In genomic region chr11:1758611-1759150, GRCh38 we compare ENCODE assay signal across 11 cellular contexts. TPM values are rescaled to one million over a fixed set of nuclear protein-coding genes. Genes with fewer than 3 reads are reported as not detected.
DNase-seq lines count a peak whose midpoint lies in the region; ATAC-seq, FAIRE-seq and TF ChIP-seq lines count a peak whose summit lies in the region.
"Had no signal": no experiment of that assay in that cellular context is flagged by ENCODE, and none has a peak within 500 bp of the region (broad histone marks: within the 10 kb centered on the region; RNA-seq: fewer than 3 reads in every experiment).

No MANE protein-coding gene starts in this region.

- H3K4me3 ChIP-seq in HEK293 (ENCODE audit: low read depth, low read length) = no peak overlapping the region
- no peak overlapping the region for H3K4me3 ChIP-seq in right cardiac atrium (ENCODE audit: low read length)
- H3K4me3 ChIP-seq in spleen = peak overlapping the region in 5 of 8 donors; percentile 23 to 99 (median 28)
- H3K4me3 ChIP-seq: GM23248, pancreas had no signal

- H3K27me3 ChIP-seq in right cardiac atrium (ENCODE audit: control insufficient read depth, insufficient read depth) = no peaks in the 10 kb centered on the region
- H3K27me3 ChIP-seq in spleen (replicated peaks in 1 of 7) = no peaks in the 10 kb centered on the region
- H3K27me3 ChIP-seq: pancreas had no signal

- H3K36me3 ChIP-seq in HEK293 (ENCODE audit: control insufficient read depth in 2 of 2, insufficient read depth in 1 of 2, low read length in 2 of 2) (peaks cover 0 to 80% of the 10 kb centered on the region in 2 experiments; a peak in 1 of 3 replicates), spleen (peaks cover 0 to 85% (median 42%) of the 10 kb centered on the region in 6 donors)

- CTCF ChIA-PET in HEK293 (lab: Yijun Ruan, JAX) = no interaction called here
- CTCF ChIA-PET in activated CD8-positive, alpha-beta T cell treated with anti-CD3 and anti-CD28 coated beads, Interleukin-2, amount 10 ng/mL, durations not matched to agents 7 days and 5 days (lab: Charles Lee) = interaction anchor here (1.1 to 3.6 kb wide), 6 partner anchors 51 to 132 kb away, joined by 3 to 30 read pairs (median 4); no protein-coding TSS in a partner anchor

- H3K27me3 Mint-ChIP-seq in activated CD8-positive, alpha-beta T cell treated with anti-CD3 and anti-CD28 coated beads, Interleukin-2, amount 10 ng/mL, durations not matched to agents 7 days and 5 days (ENCODE audit: low read depth) = no peaks in the 10 kb centered on the region

- no peak for FAIRE-seq in GM12891 (lab: Jason Lieb, UNC)
- FAIRE-seq: D721Med, pancreas had no signal

- no peaks in the 10 kb centered on the region; the same call in 1 of the 2 replicates for H3K4me1 ChIP-seq in HEK293 (ENCODE audit: control insufficient read depth, insufficient read depth, low read length)
- H3K4me1 ChIP-seq in right cardiac atrium (ENCODE audit: control insufficient read depth, insufficient read depth, low read length) = peaks cover 20% of the 10 kb centered on the region
- peaks cover 76 to 100% (median 93%) of the 10 kb centered on the region in 6 donors for H3K4me1 ChIP-seq in spleen

- TF ChIP-seq POLR2A in spleen (IDR thresholded peaks at IDR 0.05) (no peak), GM12891 (IDR thresholded peaks at IDR 0.05; ENCODE audit: low read depth, low read length) (no peak)

- no peak for DNase-seq in activated CD8-positive, alpha-beta T cell treated with anti-CD3 and anti-CD28 coated beads, Interleukin-2, amount 10 ng/mL, durations not matched to agents 7 days and 5 days
- DNase-seq in right cardiac atrium = peak in 2 of 3 donors; percentile 30 to 49
- DNase-seq in spleen = no peak
- DNase-seq in GM12891 (ENCODE audit: insufficient read length, low spot score) = no peak
- DNase-seq in activated CD4-positive, alpha-beta T cell treated with anti-CD3 and anti-CD28 coated beads for 4 hours = no peak
- DNase-seq: foreskin melanocyte, GM23248 had no signal

- peak overlapping the region; percentile 78 for H3K4me3 Mint-ChIP-seq in activated CD8-positive, alpha-beta T cell treated with anti-CD3 and anti-CD28 coated beads, Interleukin-2, amount 10 ng/mL, durations not matched to agents 7 days and 5 days

- H3K4me1 Mint-ChIP-seq in activated CD8-positive, alpha-beta T cell treated with anti-CD3 and anti-CD28 coated beads, Interleukin-2, amount 10 ng/mL, durations not matched to agents 7 days and 5 days (ENCODE audit: low read depth) = peaks cover 78% of the 10 kb centered on the region

- POLR2A ChIA-PET in HEK293 (lab: Yijun Ruan, JAX) = no interaction called here
- POLR2A ChIA-PET in activated CD8-positive, alpha-beta T cell treated with anti-CD3 and anti-CD28 coated beads, Interleukin-2, amount 10 ng/mL, durations not matched to agents 7 days and 5 days (lab: Charles Lee) = interaction anchor here (0.6 to 1.8 kb wide), 4 partner anchors 12 to 132 kb away, joined by 3 to 8 read pairs (median 4); no protein-coding TSS in a partner anchor

- H3K9me3 ChIP-seq in HEK293 (ENCODE audit: control insufficient read depth, insufficient read depth, low read depth, low read length) = no peaks in the 10 kb centered on the region
- no peaks in the 10 kb centered on the region for H3K9me3 ChIP-seq in right cardiac atrium (ENCODE audit: control insufficient read depth, low read length)
- H3K9me3 ChIP-seq in spleen = no peaks in the 10 kb centered on the region
- H3K9me3 ChIP-seq: pancreas had no signal

- H3K27ac ChIP-seq in HEK293 (ENCODE audit: extremely low read depth, low read depth, low read length) (no peak overlapping the region), right cardiac atrium (ENCODE audit: low read length) (no peak overlapping the region), spleen (peak overlapping the region; percentile 28 to 99 (median 94))
- H3K27ac ChIP-seq: GM23248 had no signal

- peak overlapping the region; percentile 96 for H3K27ac Mint-ChIP-seq in activated CD8-positive, alpha-beta T cell treated with anti-CD3 and anti-CD28 coated beads, Interleukin-2, amount 10 ng/mL, durations not matched to agents 7 days and 5 days

- WGBS in right cardiac atrium = 91% methylated on average over 21 of the region's 21 CpGs
- 55 to 71% (median 62%) methylated on average over 18 to 21 of the region's 21 CpGs for WGBS in spleen, 5 donors

- intact Hi-C loops in right cardiac atrium (cut with DNase I) = no loop called here
- intact Hi-C loops in spleen (cut with DNase I; ENCODE audit: low total_unique reads) = no loop called here

- peaks cover 59% of the 10 kb centered on the region for H3K36me3 Mint-ChIP-seq in activated CD8-positive, alpha-beta T cell treated with anti-CD3 and anti-CD28 coated beads, Interleukin-2, amount 10 ng/mL, durations not matched to agents 7 days and 5 days (ENCODE audit: low read depth)

- TF ChIP-seq CTCF in HEK293 (tag by site-specific recombination; IDR thresholded peaks at IDR 0.05) = no peak
- TF ChIP-seq CTCF in spleen (IDR thresholded peaks at IDR 0.05 in 8 of 11, conservative IDR thresholded peaks at IDR 0.05 in 3 of 11) = no peak

- ATAC-seq in activated CD8-positive, alpha-beta T cell treated with anti-CD3 and anti-CD28 coated beads, Interleukin-2, amount 10 ng/mL, durations not matched to agents 7 days and 5 days = peak; percentile 0
- ATAC-seq in right cardiac atrium (no peak), GM18867 (IDR thresholded peaks at IDR 0.05; ENCODE audit: unreplicated experiment) (no peak)

- no peaks in the 10 kb centered on the region for H3K9me3 Mint-ChIP-seq in activated CD8-positive, alpha-beta T cell treated with anti-CD3 and anti-CD28 coated beads, Interleukin-2, amount 10 ng/mL, durations not matched to agents 7 days and 5 days (ENCODE audit: insufficient read depth)

TF ChIP-seq in HEK293, 187 proteins besides CTCF, POLR2A, EP300 and RAD21:
- no peak for TF ChIP-seq ZNF211 (tag by site-specific recombination; IDR thresholded peaks at IDR 0.05; ENCODE audit: low read depth)
- TF ChIP-seq ZNF10 (tag by site-specific recombination; IDR thresholded peaks at IDR 0.05) = peak; percentile 28; the same call in 1 of the 2 replicates
- no peak for TF ChIP-seq ZBTB8A (tag by site-specific recombination; IDR thresholded peaks at IDR 0.05)
TF ChIP-seq in HEK293: peak in this region for 1.

TF ChIP-seq in GM12891, 5 proteins besides CTCF, POLR2A, EP300 and RAD21:
- TF ChIP-seq POU2F2 (IDR thresholded peaks at IDR 0.05; ENCODE audit: low read depth, low read length) = no peak
- TF ChIP-seq TAF1 (IDR thresholded peaks at IDR 0.05; ENCODE audit: low read depth, low read length) = no peak
- no peak for TF ChIP-seq POLR2AphosphoS5 (IDR thresholded peaks at IDR 0.05; ENCODE audit: low read depth, low read length)
- TF ChIP-seq SPI1 (IDR thresholded peaks at IDR 0.05; ENCODE audit: low read depth, low read length) = no peak
- no peak for TF ChIP-seq PAX5 (IDR thresholded peaks at IDR 0.05; ENCODE audit: insufficient read depth, low read length, severe bottlenecking)

RNA-seq across cellular contexts. Expression of gene CTSD, which starts 5.0 kb away (rescaled TPM):
- 100 to 1,000 TPM; 153 to 172 TPM for total RNA-seq in activated CD8-positive, alpha-beta T cell treated with anti-CD3 and anti-CD28 coated beads, Interleukin-2, amount 10 ng/mL, durations not matched to agents 7 days and 5 days
- total RNA-seq in right cardiac atrium (100 to 1,000 TPM; 674 to 717 (median 700) TPM), spleen (1,000 to 10,000 TPM in 2 of 7 donors, 100 to 1,000 TPM in 5; 653 to 1,234 (median 749) TPM)
- polyA plus RNA-seq in right cardiac atrium (748 TPM), spleen (1,000 to 10,000 TPM in 1 of 3 donors, 100 to 1,000 TPM in 2; 289 to 1,120 (median 418) TPM)
- polyA plus RNA-seq in GM12891 (2012; ENCODE audit: low read depth, missing spikeins) = 24.3 TPM

RNA-seq across cellular contexts. Expression of gene IFITM10, which starts 8.3 kb away (rescaled TPM):
- total RNA-seq in activated CD8-positive, alpha-beta T cell treated with anti-CD3 and anti-CD28 coated beads, Interleukin-2, amount 10 ng/mL, durations not matched to agents 7 days and 5 days = 1 to 10 TPM in 1 of 2 experiments, under 1 TPM in 1; 0.63 to 1.0 TPM
- total RNA-seq in right cardiac atrium (1 to 10 TPM in 1 of 4 donors, under 1 TPM in 3; 0.48 to 1.0 (median 0.59) TPM), spleen (10 to 100 TPM in 2 of 7 donors, 1 to 10 TPM in 5; 6.7 to 41.6 (median 8.2) TPM)
- polyA plus RNA-seq in right cardiac atrium (0.25 TPM), spleen (1 to 10 TPM in 2 of 3 donors, under 1 TPM in 1; 0.80 to 6.9 (median 2.4) TPM)
- polyA plus RNA-seq in GM12891 (2012; ENCODE audit: low read depth, missing spikeins) = 0.18 TPM

Comparison
In these comparisons a context has a peak if more than half of its experiments do, and no peak if none do; other contexts are left out.
1. H3K27ac ChIP-seq: peak in spleen (8 of 8); none in HEK293 (single experiment) and right cardiac atrium (single experiment).
2. H3K4me3 ChIP-seq: peak in spleen (5 of 8); none in HEK293 (single experiment) and right cardiac atrium (single experiment).
3. DNase-seq: peak in right cardiac atrium (2 of 3); none in activated CD8-positive, alpha-beta T cell treated with anti-CD3 and anti-CD28 coated beads, Interleukin-2, amount 10 ng/mL, durations not matched to agents 7 days and 5 days (single experiment), spleen (single experiment), GM12891 (single experiment) and activated CD4-positive, alpha-beta T cell treated with anti-CD3 and anti-CD28 coated beads for 4 hours (0 of 2).